Comparison of ENCODE assay signal across 29 cellular contexts in genomic region chr1:117500584-117500983, GRCh38.
"Had no signal": no experiment of that assay in that cellular context is flagged by ENCODE, and none has a peak within 500 bp of the region (broad histone marks: within the 10 kb centered on the region; RNA-seq: fewer than 3 reads in every experiment).

No MANE protein-coding gene starts in this region.

- ATAC-seq: activated CD4-positive, CD25-positive, alpha-beta regulatory T cell treated with anti-CD3 and anti-CD28 coated beads, Interleukin-2, amount 50 U/mL, for 24 hours; activated CD8-positive, alpha-beta T cell treated with anti-CD3 and anti-CD28 coated beads for 36 hours; activated T-cell treated with anti-CD3 and anti-CD28 coated beads, Interleukin-2, amount 50 U/mL, for 4 hours; activated T-helper 17 cell treated with anti-CD3 and anti-CD28 coated beads, Interleukin-2, amount 50 U/mL, for 72 hours; esophagus mucosa; gastroesophageal sphincter; T-helper 17 cell had no signal

- H3K4me3 ChIP-seq: coronary artery, dorsolateral prefrontal cortex, gastroesophageal sphincter had no signal

- H3K4me1 ChIP-seq: gastroesophageal sphincter had no signal

- H3K36me3 ChIP-seq: brain microvascular endothelial cell had no signal

- DNase-seq: activated B cell treated with CpG ODN at 0.5 μM for 24 hours; activated CD4-positive, alpha-beta T cell treated with anti-CD3 and anti-CD28 coated beads for 48 hours; activated CD4-positive, alpha-beta T cell treated with anti-CD3 and anti-CD28 coated beads, Interleukin-2, amount 50 U/mL, for 1 hour; activated CD4-positive, alpha-beta T cell treated with anti-CD3 and anti-CD28 coated beads, Interleukin-2, amount 50 U/mL, for 48 hours; activated CD8-positive, alpha-beta memory T cell treated with anti-CD3 and anti-CD28 coated beads for 24 hours; activated CD8-positive, alpha-beta T cell treated with anti-CD3 and anti-CD28 coated beads for 36 hours; activated effector memory CD4-positive, alpha-beta T cell treated with Interleukin-2 at 50 U/mL for 16 hours; activated gamma-delta T cell treated with Interleukin-2 at 50 U/mL for 16 hours; activated naive CD4-positive, alpha-beta T cell treated with anti-CD3 and anti-CD28 coated beads, Interleukin-2, amount 50 U/mL, for 16 hours; activated naive CD4-positive, alpha-beta T cell treated with Interleukin-2 at 50 U/mL for 16 hours; activated T-cell treated with anti-CD3 and anti-CD28 coated beads, Interleukin-2, amount 50 U/mL, for 4 hours; amniotic stem cell; effector memory CD4-positive, alpha-beta T cell; endodermal cell; T-helper 1 cell; T-helper 17 cell; T1000; WERI-Rb-1 had no signal

- H3K4me3 Mint-ChIP-seq: activated B cell treated with CpG ODN at 0.5 μM for 24 hours; activated CD8-positive, alpha-beta T cell treated with anti-CD3 and anti-CD28 coated beads for 36 hours; activated naive CD8-positive, alpha-beta T cell; activated T-cell treated with anti-CD3 and anti-CD28 coated beads, Interleukin-2, amount 50 U/mL, for 4 hours; activated T-helper 17 cell treated with anti-CD3 and anti-CD28 coated beads, Interleukin-2, amount 50 U/mL, for 72 hours; central memory CD8-positive, alpha-beta T cell; dendritic cell treated with granulocyte-macrophage colony-stimulating factor and Interleukin-4, amounts not matched to agents 40 ng/mL and 50 ng/mL, for 4 days; endodermal cell; T-helper 17 cell; T-helper 2 cell treated with Interferon-gamma antibody and Interleukin-4, amounts not matched to agents 5 μg/mL and 100 μg/mL, for 36 hours had no signal

- H3K27ac Mint-ChIP-seq: activated B cell treated with CpG ODN at 0.5 μM for 24 hours; activated CD8-positive, alpha-beta T cell treated with anti-CD3 and anti-CD28 coated beads for 36 hours; activated naive CD8-positive, alpha-beta T cell; dendritic cell treated with granulocyte-macrophage colony-stimulating factor and Interleukin-4, amounts not matched to agents 40 ng/mL and 50 ng/mL, for 4 days; endodermal cell; T-helper 17 cell; T-helper 2 cell treated with Interferon-gamma antibody and Interleukin-4, amounts not matched to agents 5 μg/mL and 100 μg/mL, for 36 hours had no signal

- H3K27me3 ChIP-seq: brain microvascular endothelial cell, dorsolateral prefrontal cortex, gastroesophageal sphincter had no signal

- H3K9me3 Mint-ChIP-seq: activated B cell treated with CpG ODN at 0.5 μM for 24 hours; activated CD8-positive, alpha-beta T cell treated with anti-CD3 and anti-CD28 coated beads for 36 hours; activated T-cell treated with anti-CD3 and anti-CD28 coated beads, Interleukin-2, amount 50 U/mL, for 4 hours; activated T-helper 17 cell treated with anti-CD3 and anti-CD28 coated beads, Interleukin-2, amount 50 U/mL, for 72 hours; central memory CD8-positive, alpha-beta T cell; dendritic cell treated with granulocyte-macrophage colony-stimulating factor and Interleukin-4, amounts not matched to agents 40 ng/mL and 50 ng/mL, for 4 days; endodermal cell; T-helper 2 cell treated with Interferon-gamma antibody and Interleukin-4, amounts not matched to agents 5 μg/mL and 100 μg/mL, for 36 hours had no signal

- H3K4me1 Mint-ChIP-seq: activated B cell treated with CpG ODN at 0.5 μM for 24 hours; activated T-helper 17 cell treated with anti-CD3 and anti-CD28 coated beads, Interleukin-2, amount 50 U/mL, for 72 hours; central memory CD8-positive, alpha-beta T cell; endodermal cell had no signal

- H3K27ac ChIP-seq: coronary artery, gastroesophageal sphincter, WERI-Rb-1 had no signal

- H3K27me3 Mint-ChIP-seq: activated B cell treated with CpG ODN at 0.5 μM for 24 hours; activated CD8-positive, alpha-beta T cell treated with anti-CD3 and anti-CD28 coated beads for 36 hours; activated naive CD8-positive, alpha-beta T cell; activated T-helper 17 cell treated with anti-CD3 and anti-CD28 coated beads, Interleukin-2, amount 50 U/mL, for 72 hours; central memory CD8-positive, alpha-beta T cell; dendritic cell treated with granulocyte-macrophage colony-stimulating factor and Interleukin-4, amounts not matched to agents 40 ng/mL and 50 ng/mL, for 4 days; T-helper 17 cell had no signal

- H3K9me3 ChIP-seq: gastroesophageal sphincter had no signal
